Comparison of ENCODE assay signal across 8 cellular contexts in the genomic region with DNA sequence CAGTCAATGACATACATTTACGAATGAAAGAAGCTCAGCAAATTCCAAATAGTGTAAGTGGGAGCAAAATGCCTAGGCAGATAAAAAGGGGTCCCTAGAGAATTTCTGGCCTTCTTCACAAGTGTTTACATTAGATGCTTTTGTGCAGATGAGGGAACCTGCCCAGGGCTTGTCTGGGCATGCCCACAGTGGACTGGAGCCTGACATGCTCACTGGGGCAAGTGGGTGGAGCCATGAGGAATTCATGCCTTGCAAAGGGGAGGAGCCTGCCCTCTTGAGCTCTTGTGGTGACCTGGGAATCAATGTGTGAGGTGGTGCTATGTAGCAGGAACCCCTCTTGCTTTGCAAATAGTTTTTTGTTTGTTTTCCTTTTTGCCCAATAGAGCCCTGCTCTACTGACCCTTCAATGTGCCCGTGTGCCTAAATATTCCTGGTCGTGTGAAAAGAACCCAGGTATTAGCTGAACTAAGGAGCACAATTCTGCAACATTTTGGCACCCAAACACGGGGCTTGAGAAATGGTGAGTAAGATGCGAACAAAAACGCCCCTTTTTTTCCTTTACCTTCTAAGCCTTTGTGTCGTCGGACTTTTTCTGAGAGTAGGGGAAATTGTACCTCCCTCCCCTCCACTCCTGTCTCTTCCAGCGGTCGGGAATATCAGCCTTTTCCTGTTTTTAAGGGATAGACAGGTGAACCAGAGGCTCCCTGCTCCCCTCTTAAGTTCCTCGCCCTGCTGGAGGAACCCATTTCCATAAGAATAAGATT.
DNase-seq lines count a peak whose midpoint lies in the region; TF ChIP-seq lines count a peak whose summit lies in the region.

No MANE protein-coding gene starts in this region.

- no peaks in the 10 kb centered on the region for H3K36me3 Mint-ChIP-seq in activated naive CD4-positive, alpha-beta T cell treated with anti-CD3 and anti-CD28 coated beads for 36 hours (ENCODE audit: low read depth)
- H3K36me3 Mint-ChIP-seq in HFFc6 (ENCODE audit: low read depth) = peaks cover 41% of the 10 kb centered on the region

- H3K79me2 ChIP-seq in fibroblast of lung (ENCODE audit: control insufficient read depth, insufficient read depth, low read length) = no peaks in the 10 kb centered on the region

- no peaks in the 10 kb centered on the region for H3K27me3 ChIP-seq in fibroblast of lung (ENCODE audit: control insufficient read depth, insufficient read depth, low read length)

- no peaks in the 10 kb centered on the region for H3K4me1 ChIP-seq in fibroblast of lung (ENCODE audit: control insufficient read depth, extremely low read depth, insufficient read depth, low read length)

- no peak overlapping the region for H3K4me2 ChIP-seq in fibroblast of lung (ENCODE audit: extremely low read depth, insufficient read depth, low read length)

- H3K27ac Mint-ChIP-seq in activated naive CD4-positive, alpha-beta T cell treated with anti-CD3 and anti-CD28 coated beads for 36 hours = peak overlapping the region; percentile 63
- H3K27ac Mint-ChIP-seq in HFFc6 = peak overlapping the region; percentile 92

- intact Hi-C loops in activated naive CD4-positive, alpha-beta T cell treated with anti-CD3 and anti-CD28 coated beads for 36 hours (cut with micrococcal nuclease) = no loop called here

- H3K9me3 Mint-ChIP-seq in activated naive CD4-positive, alpha-beta T cell treated with anti-CD3 and anti-CD28 coated beads for 36 hours = peaks cover 13% of the 10 kb centered on the region
- peaks cover 26% of the 10 kb centered on the region for H3K9me3 Mint-ChIP-seq in HFFc6

- no peak for TF ChIP-seq CTCF in HFFc6 (IDR thresholded peaks at IDR 0.05)
- no peak for TF ChIP-seq CTCF in fibroblast of lung (conservative IDR thresholded peaks at IDR 0.05 in 1 of 2, IDR thresholded peaks at IDR 0.05 in 1 of 2; ENCODE audit: low read depth in 1 of 2, low read length in 2 of 2)

- H3K36me3 ChIP-seq in fibroblast of lung (ENCODE audit: control insufficient read depth, insufficient read depth, low read length) = no peaks in the 10 kb centered on the region

- peak; percentile 22 for DNase-seq in activated naive CD4-positive, alpha-beta T cell treated with anti-CD3 and anti-CD28 coated beads for 36 hours
- DNase-seq in activated naive CD4-positive, alpha-beta T cell treated with anti-CD3 and anti-CD28 coated beads, Interleukin-2, amount 50 U/mL, for 16 hours = no peak
- DNase-seq in HFFc6 = peak; percentile 28
- peak; percentile 59 for DNase-seq in NCI-H2171 treated with DMSO at 0.1 percent for 48 hours (lab: John Stamatoyannopoulos, UW)
- DNase-seq in fibroblast of lung (ENCODE audit: low read depth in 2 of 2) = peak; percentile 9 to 12
- DNase-seq in amniotic stem cell (lab: John Stamatoyannopoulos, UW) = no peak
- DNase-seq in C1 segment of cervical spinal cord (lab: John Stamatoyannopoulos, UW) = no peak
- DNase-seq in middle frontal gyrus (ENCODE audit: extremely low spot score, low spot score) = no peak

- H3K9me3 ChIP-seq in fibroblast of lung (ENCODE audit: control insufficient read depth, insufficient read depth, low read depth, low read length) = no peaks in the 10 kb centered on the region

- no peak overlapping the region for H3K27ac ChIP-seq in fibroblast of lung (ENCODE audit: insufficient read depth, low read length)

- H3K4me1 Mint-ChIP-seq in activated naive CD4-positive, alpha-beta T cell treated with anti-CD3 and anti-CD28 coated beads for 36 hours (ENCODE audit: low read depth) = no peaks in the 10 kb centered on the region
- peaks cover 23% of the 10 kb centered on the region for H3K4me1 Mint-ChIP-seq in HFFc6 (ENCODE audit: low read depth)

- H4K20me1 ChIP-seq in fibroblast of lung (ENCODE audit: control insufficient read depth, extremely low read depth, insufficient read depth, low read length) = no peaks in the 10 kb centered on the region

- H2AFZ ChIP-seq in fibroblast of lung (ENCODE audit: low read length) = no peak overlapping the region

- H3K9ac ChIP-seq in fibroblast of lung (ENCODE audit: insufficient read depth, low read length) = no peak overlapping the region

- H3K4me3 Mint-ChIP-seq in activated naive CD4-positive, alpha-beta T cell treated with anti-CD3 and anti-CD28 coated beads for 36 hours = no peak overlapping the region
- H3K4me3 Mint-ChIP-seq in HFFc6 = peak overlapping the region; percentile 94

- CTCF ChIA-PET in activated naive CD4-positive, alpha-beta T cell treated with anti-CD3 and anti-CD28 coated beads for 36 hours (lab: Charles Lee) = interaction anchor here (0.6 kb wide), 1 partner anchor 8 kb away, joined by 3 read pairs; no protein-coding TSS in a partner anchor

- H3K4me3 ChIP-seq in fibroblast of lung (replicated peaks in 1 of 4; ENCODE audit: control extremely low read depth in 1 of 4, insufficient read depth in 1 of 4, low read depth in 3 of 4, low read length in 4 of 4) = peak overlapping the region in 1 of 4 experiments; percentile 27

- H3K27me3 Mint-ChIP-seq in activated naive CD4-positive, alpha-beta T cell treated with anti-CD3 and anti-CD28 coated beads for 36 hours (ENCODE audit: low read depth) = no peaks in the 10 kb centered on the region
- H3K27me3 Mint-ChIP-seq in HFFc6 (ENCODE audit: insufficient read depth) = no peaks in the 10 kb centered on the region; the same call in 1 of the 2 replicates

Comparison
In these comparisons a context has a peak if more than half of its experiments do, and no peak if none do; other contexts are left out.
1. DNase-seq: peak in activated naive CD4-positive, alpha-beta T cell treated with anti-CD3 and anti-CD28 coated beads for 36 hours (single experiment), HFFc6 (single experiment), NCI-H2171 treated with DMSO at 0.1 percent for 48 hours (single experiment) and fibroblast of lung (2 of 2); none in activated naive CD4-positive, alpha-beta T cell treated with anti-CD3 and anti-CD28 coated beads, Interleukin-2, amount 50 U/mL, for 16 hours (single experiment), amniotic stem cell (single experiment), C1 segment of cervical spinal cord (0 of 14) and middle frontal gyrus (single experiment).